Comparison of ENCODE assay signal across 1 cellular context in the genomic region with DNA sequence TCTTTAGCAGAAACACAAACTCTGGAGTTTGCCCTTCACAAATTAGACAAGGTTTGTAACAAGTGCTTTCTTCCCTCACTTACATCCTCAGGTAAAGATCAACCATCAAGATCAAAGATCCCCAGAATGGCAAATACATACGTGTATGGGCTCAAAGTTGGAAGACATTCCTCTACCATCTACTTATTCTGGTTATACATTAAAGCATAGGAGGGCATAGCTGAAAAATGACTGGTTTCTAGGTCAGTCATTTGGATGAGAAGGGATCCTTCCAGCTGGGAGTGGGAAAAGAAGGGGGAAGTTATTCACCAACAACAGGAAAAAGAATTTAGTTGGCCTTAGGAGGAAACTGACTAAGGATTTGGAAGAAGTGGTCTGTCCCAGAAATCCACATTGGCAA.
TF ChIP-seq lines count a peak whose summit lies in the region.

No MANE protein-coding gene starts in this region.

TF ChIP-seq in SK-N-SH, 30 proteins besides CTCF, POLR2A, EP300 and RAD21 (continued from another document):
- TF ChIP-seq, protein P1, sequence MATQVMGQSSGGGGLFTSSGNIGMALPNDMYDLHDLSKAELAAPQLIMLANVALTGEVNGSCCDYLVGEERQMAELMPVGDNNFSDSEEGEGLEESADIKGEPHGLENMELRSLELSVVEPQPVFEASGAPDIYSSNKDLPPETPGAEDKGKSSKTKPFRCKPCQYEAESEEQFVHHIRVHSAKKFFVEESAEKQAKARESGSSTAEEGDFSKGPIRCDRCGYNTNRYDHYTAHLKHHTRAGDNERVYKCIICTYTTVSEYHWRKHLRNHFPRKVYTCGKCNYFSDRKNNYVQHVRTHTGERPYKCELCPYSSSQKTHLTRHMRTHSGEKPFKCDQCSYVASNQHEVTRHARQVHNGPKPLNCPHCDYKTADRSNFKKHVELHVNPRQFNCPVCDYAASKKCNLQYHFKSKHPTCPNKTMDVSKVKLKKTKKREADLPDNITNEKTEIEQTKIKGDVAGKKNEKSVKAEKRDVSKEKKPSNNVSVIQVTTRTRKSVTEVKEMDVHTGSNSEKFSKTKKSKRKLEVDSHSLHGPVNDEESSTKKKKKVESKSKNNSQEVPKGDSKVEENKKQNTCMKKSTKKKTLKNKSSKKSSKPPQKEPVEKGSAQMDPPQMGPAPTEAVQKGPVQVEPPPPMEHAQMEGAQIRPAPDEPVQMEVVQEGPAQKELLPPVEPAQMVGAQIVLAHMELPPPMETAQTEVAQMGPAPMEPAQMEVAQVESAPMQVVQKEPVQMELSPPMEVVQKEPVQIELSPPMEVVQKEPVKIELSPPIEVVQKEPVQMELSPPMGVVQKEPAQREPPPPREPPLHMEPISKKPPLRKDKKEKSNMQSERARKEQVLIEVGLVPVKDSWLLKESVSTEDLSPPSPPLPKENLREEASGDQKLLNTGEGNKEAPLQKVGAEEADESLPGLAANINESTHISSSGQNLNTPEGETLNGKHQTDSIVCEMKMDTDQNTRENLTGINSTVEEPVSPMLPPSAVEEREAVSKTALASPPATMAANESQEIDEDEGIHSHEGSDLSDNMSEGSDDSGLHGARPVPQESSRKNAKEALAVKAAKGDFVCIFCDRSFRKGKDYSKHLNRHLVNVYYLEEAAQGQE (IDR thresholded peaks at IDR 0.05; ENCODE audit: low read depth, low read length): no peak
- TF ChIP-seq FOXM1 (IDR thresholded peaks at IDR 0.05; ENCODE audit: low read depth) (no peak), FOXJ3 (CRISPR knock-in tag; IDR thresholded peaks at IDR 0.05) (no peak), MAX (IDR thresholded peaks at IDR 0.05; ENCODE audit: low read depth) (no peak), FOSL2 (IDR thresholded peaks at IDR 0.05; ENCODE audit: borderline replicate concordance, low read depth) (no peak), POLR2AphosphoS5 (IDR thresholded peaks at IDR 0.05; ENCODE audit: low read depth, low read length) (no peak), NFIC (IDR thresholded peaks at IDR 0.05; ENCODE audit: borderline replicate concordance) (no peak), EZH2phosphoT487 (IDR thresholded peaks at IDR 0.05; ENCODE audit: borderline replicate concordance, low read depth) (no peak), TAF1 (IDR thresholded peaks at IDR 0.05; ENCODE audit: borderline replicate concordance, low read depth, low read length) (no peak), RCOR1 (IDR thresholded peaks at IDR 0.05; ENCODE audit: low read length) (no peak), SIN3A (IDR thresholded peaks at IDR 0.05; ENCODE audit: borderline replicate concordance, low read depth, low read length) (no peak), MEF2A (IDR thresholded peaks at IDR 0.05; ENCODE audit: borderline replicate concordance, low read depth) (no peak)
- TF ChIP-seq, protein P2, sequence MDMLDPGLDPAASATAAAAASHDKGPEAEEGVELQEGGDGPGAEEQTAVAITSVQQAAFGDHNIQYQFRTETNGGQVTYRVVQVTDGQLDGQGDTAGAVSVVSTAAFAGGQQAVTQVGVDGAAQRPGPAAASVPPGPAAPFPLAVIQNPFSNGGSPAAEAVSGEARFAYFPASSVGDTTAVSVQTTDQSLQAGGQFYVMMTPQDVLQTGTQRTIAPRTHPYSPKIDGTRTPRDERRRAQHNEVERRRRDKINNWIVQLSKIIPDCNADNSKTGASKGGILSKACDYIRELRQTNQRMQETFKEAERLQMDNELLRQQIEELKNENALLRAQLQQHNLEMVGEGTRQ (IDR thresholded peaks at IDR 0.05; ENCODE audit: borderline replicate concordance, low read depth, low read length): no peak
- TF ChIP-seq, protein P3, sequence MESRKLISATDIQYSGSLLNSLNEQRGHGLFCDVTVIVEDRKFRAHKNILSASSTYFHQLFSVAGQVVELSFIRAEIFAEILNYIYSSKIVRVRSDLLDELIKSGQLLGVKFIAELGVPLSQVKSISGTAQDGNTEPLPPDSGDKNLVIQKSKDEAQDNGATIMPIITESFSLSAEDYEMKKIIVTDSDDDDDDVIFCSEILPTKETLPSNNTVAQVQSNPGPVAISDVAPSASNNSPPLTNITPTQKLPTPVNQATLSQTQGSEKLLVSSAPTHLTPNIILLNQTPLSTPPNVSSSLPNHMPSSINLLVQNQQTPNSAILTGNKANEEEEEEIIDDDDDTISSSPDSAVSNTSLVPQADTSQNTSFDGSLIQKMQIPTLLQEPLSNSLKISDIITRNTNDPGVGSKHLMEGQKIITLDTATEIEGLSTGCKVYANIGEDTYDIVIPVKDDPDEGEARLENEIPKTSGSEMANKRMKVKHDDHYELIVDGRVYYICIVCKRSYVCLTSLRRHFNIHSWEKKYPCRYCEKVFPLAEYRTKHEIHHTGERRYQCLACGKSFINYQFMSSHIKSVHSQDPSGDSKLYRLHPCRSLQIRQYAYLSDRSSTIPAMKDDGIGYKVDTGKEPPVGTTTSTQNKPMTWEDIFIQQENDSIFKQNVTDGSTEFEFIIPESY (IDR thresholded peaks at IDR 0.05; ENCODE audit: borderline replicate concordance, low read depth): no peak
